Comparison of ENCODE assay signal across 9 cellular contexts in genomic region chr2:30272761-30273573, GRCh38. TPM values are rescaled to one million over a fixed set of nuclear protein-coding genes. Genes with fewer than 3 reads are reported as not detected.
DNase-seq lines count a peak whose midpoint lies in the region; ATAC-seq and TF ChIP-seq lines count a peak whose summit lies in the region.
"Had no signal": no experiment of that assay in that cellular context is flagged by ENCODE, and none has a peak within 500 bp of the region (broad histone marks: within the 10 kb centered on the region; RNA-seq: fewer than 3 reads in every experiment).

No MANE protein-coding gene starts in this region.

- peak; percentile 49 to 66 for ATAC-seq in activated CD4-positive, CD25-positive, alpha-beta regulatory T cell treated with anti-CD3 and anti-CD28 coated beads, Interleukin-2, amount 50 U/mL, for 24 hours
- no peak for ATAC-seq in GM21529 (IDR thresholded peaks at IDR 0.05; ENCODE audit: unreplicated experiment)
- ATAC-seq in HG03095 (IDR thresholded peaks at IDR 0.05; ENCODE audit: unreplicated experiment) = no peak

- no peak overlapping the region for H3K4me3 ChIP-seq in fibroblast of lung (replicated peaks in 1 of 4; ENCODE audit: control extremely low read depth in 1 of 4, insufficient read depth in 1 of 4, low read depth in 3 of 4, low read length in 4 of 4)
- H3K4me3 ChIP-seq: lung had no signal

- H3K9ac ChIP-seq in fibroblast of lung (ENCODE audit: insufficient read depth, low read length) = no peak overlapping the region

- H3K4me1 ChIP-seq in fibroblast of lung (ENCODE audit: control insufficient read depth, extremely low read depth, insufficient read depth, low read length) = peaks cover 20% of the 10 kb centered on the region

- H2AFZ ChIP-seq in fibroblast of lung (ENCODE audit: low read length) = no peak overlapping the region

- peak overlapping the region; percentile 34 for H3K27ac ChIP-seq in fibroblast of lung (ENCODE audit: insufficient read depth, low read length)

- H3K27me3 ChIP-seq in fibroblast of lung (ENCODE audit: control insufficient read depth, insufficient read depth, low read length) = no peaks in the 10 kb centered on the region

- H3K9me3 ChIP-seq in fibroblast of lung (ENCODE audit: control insufficient read depth, insufficient read depth, low read depth, low read length) = no peaks in the 10 kb centered on the region

- H3K4me2 ChIP-seq in fibroblast of lung (ENCODE audit: extremely low read depth, insufficient read depth, low read length) = peak overlapping the region; percentile 65

- no peak for DNase-seq in activated CD4-positive, CD25-positive, alpha-beta regulatory T cell treated with anti-CD3 and anti-CD28 coated beads, Interleukin-2, amount 50 U/mL, for 72 hours
- DNase-seq in SW480 (ENCODE audit: low spot score) (peak; percentile 87), fibroblast of lung (ENCODE audit: low read depth in 2 of 2) (peak; percentile 43 to 89), amygdala (lab: John Stamatoyannopoulos, UW) (no peak)
- peak; percentile 58 for DNase-seq in stimulated activated CD4-positive, alpha-beta T cell treated with anti-CD3 and anti-CD28 coated beads, Interleukin-4, amount 100 ng/mL, for 24 hours

- TF ChIP-seq CTCF in fibroblast of lung (conservative IDR thresholded peaks at IDR 0.05 in 1 of 2, IDR thresholded peaks at IDR 0.05 in 1 of 2; ENCODE audit: low read depth in 1 of 2, low read length in 2 of 2) = no peak

- H3K36me3 ChIP-seq in fibroblast of lung (ENCODE audit: control insufficient read depth, insufficient read depth, low read length) = no peaks in the 10 kb centered on the region

- H4K20me1 ChIP-seq in fibroblast of lung (ENCODE audit: control insufficient read depth, extremely low read depth, insufficient read depth, low read length) = no peaks in the 10 kb centered on the region

- no peaks in the 10 kb centered on the region for H3K79me2 ChIP-seq in fibroblast of lung (ENCODE audit: control insufficient read depth, insufficient read depth, low read length)

RNA-seq across cellular contexts. Expression of gene LBH, which starts 41.6 kb away (rescaled TPM):
- total RNA-seq in fibroblast of lung = 351 and 926 TPM in 2 replicates
- polyA plus RNA-seq in fibroblast of lung = 320 and 604 TPM in 2 replicates
- polyA plus RNA-seq in fibroblast of lung (2012) = 201 and 407 TPM in 2 replicates
- polyA minus RNA-seq in fibroblast of lung (ENCODE audit: low replicate concordance) = 396 and 765 TPM in 2 replicates

Comparison
In these comparisons a context has a peak if more than half of its experiments do, and no peak if none do; other contexts are left out.
1. ATAC-seq: peak in activated CD4-positive, CD25-positive, alpha-beta regulatory T cell treated with anti-CD3 and anti-CD28 coated beads, Interleukin-2, amount 50 U/mL, for 24 hours (2 of 2); none in GM21529 (single experiment) and HG03095 (single experiment).
2. DNase-seq: peak in SW480 (single experiment), fibroblast of lung (2 of 2) and stimulated activated CD4-positive, alpha-beta T cell treated with anti-CD3 and anti-CD28 coated beads, Interleukin-4, amount 100 ng/mL, for 24 hours (single experiment); none in activated CD4-positive, CD25-positive, alpha-beta regulatory T cell treated with anti-CD3 and anti-CD28 coated beads, Interleukin-2, amount 50 U/mL, for 72 hours (single experiment) and amygdala (0 of 56).